10 cellular contexts compared by ENCODE assay signal in the genomic region with DNA sequence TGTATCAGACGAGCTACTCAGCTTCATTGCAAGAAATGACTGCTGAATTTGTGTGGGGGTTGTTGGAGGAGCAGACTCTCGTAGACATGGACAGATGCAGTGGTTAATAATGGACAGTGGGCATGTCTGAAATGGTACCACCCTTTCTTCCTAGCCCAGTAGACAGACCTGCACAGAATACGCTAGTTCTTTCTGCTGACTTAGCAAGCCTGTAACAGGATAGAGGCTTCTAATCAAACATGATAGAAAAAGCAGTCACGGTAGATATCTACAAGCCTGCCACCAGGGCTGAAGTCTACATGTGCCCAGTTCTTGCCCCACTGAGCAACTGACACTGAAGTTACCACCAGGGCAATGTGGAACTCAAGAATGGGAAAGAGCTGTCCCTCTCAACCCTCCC.
"Had no signal": no experiment of that assay in that cellular context is flagged by ENCODE, and none has a peak within 500 bp of the region (broad histone marks: within the 10 kb centered on the region; RNA-seq: fewer than 3 reads in every experiment).

No MANE protein-coding gene starts in this region.

- H3K4me1 Mint-ChIP-seq: IgD-negative memory B cell had no signal

- H3K36me3 Mint-ChIP-seq: IgD-negative memory B cell had no signal

- DNase-seq: GM23248, H9, HFFc6, Karpas-422, KBM-7 had no signal

- H3K27ac Mint-ChIP-seq: H9, HFFc6, IgD-negative memory B cell had no signal

- FAIRE-seq: H1, H54 had no signal

- H3K9ac ChIP-seq: GM23248, KMS-11 had no signal

- H3K4me2 ChIP-seq: KMS-11 had no signal

- H3K4me3 ChIP-seq: GM23248 had no signal

- H2AFZ ChIP-seq: GM23248 had no signal

- H3K4me3 Mint-ChIP-seq: H9, HFFc6, IgD-negative memory B cell had no signal

- H3K27ac ChIP-seq: GM23248, HL-60, KMS-11 had no signal

- H3K9me3 Mint-ChIP-seq: H9, HFFc6, IgD-negative memory B cell had no signal
